17 cellular contexts compared by ENCODE assay signal in the genomic region with DNA sequence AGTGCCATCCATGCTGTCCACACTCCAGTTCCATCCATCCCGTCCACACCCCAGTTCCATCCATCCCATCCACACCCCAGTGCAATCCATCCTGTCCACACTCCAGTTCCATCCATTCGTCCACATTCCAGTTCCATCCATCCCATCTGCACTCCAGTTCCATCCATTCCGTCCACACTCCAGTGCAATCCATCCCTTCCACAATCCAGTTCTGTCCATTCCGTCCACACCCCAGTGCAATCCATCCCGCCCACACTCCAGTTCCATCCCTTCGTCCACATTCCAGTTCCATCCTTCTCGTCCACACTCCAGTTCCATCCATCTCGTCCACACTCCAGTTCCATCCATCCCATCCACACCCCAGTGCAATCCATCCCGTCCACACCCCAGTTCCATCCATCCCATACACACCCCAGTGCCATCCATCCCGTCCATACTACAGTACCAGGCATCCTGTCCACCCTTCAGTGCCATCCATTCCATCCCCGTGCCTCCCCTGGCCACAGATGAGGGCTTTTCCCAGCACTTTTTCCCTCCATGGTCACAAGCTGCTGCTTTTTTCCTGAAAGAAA.
DNase-seq lines count a peak whose midpoint lies in the region; ATAC-seq, FAIRE-seq and TF ChIP-seq lines count a peak whose summit lies in the region.
"Had no signal": no experiment of that assay in that cellular context is flagged by ENCODE, and none has a peak within 500 bp of the region (broad histone marks: within the 10 kb centered on the region; RNA-seq: fewer than 3 reads in every experiment).

No MANE protein-coding gene starts in this region.

- H3K79me2 ChIP-seq in HepG2 (ENCODE audit: insufficient read depth, low read length) = no peaks in the 10 kb centered on the region
- no peaks in the 10 kb centered on the region for H3K79me2 ChIP-seq in H1 (ENCODE audit: control insufficient read depth in 1 of 2, insufficient read depth in 2 of 2, low read length in 2 of 2)

- TF ChIP-seq CTCF in HepG2 (CRISPR knock-in tag; IDR thresholded peaks at IDR 0.05) (no peak), right lobe of liver (IDR thresholded peaks at IDR 0.05) (no peak), H1 (IDR thresholded peaks at IDR 0.05; ENCODE audit: control extremely low read depth in 1 of 3, insufficient read depth in 1 of 3, low read depth in 1 of 3, low read length in 3 of 3) (no peak)

- H4K8ac ChIP-seq in H1 (ENCODE audit: extremely low read depth, insufficient read depth, low read length) (no peak overlapping the region; the same call in 1 of the 2 replicates), neuronal stem cell (ENCODE audit: low read depth, low read length) (no peak overlapping the region)

- H3K27ac ChIP-seq in HepG2 (ENCODE audit: extremely low read length, insufficient read depth, low read length) (no peak overlapping the region), right lobe of liver (no peak overlapping the region), H1 (ENCODE audit: low read depth, low read length) (no peak overlapping the region), neuronal stem cell (replicated peaks; ENCODE audit: low read length) (no peak overlapping the region), aorta (ENCODE audit: low read depth in 1 of 2, low read length in 2 of 2) (no peak overlapping the region)
- H3K27ac ChIP-seq: HL-60 had no signal

- H3K4me3 ChIP-seq in HepG2 (replicated peaks in 1 of 3; ENCODE audit: insufficient read depth in 1 of 3, low read depth in 2 of 3, low read length in 3 of 3) = no peak overlapping the region
- no peak overlapping the region for H3K4me3 ChIP-seq in right lobe of liver
- H3K4me3 ChIP-seq in H1 (ENCODE audit: extremely low read depth in 1 of 4, insufficient read depth in 2 of 4, low read depth in 3 of 4, low read length in 4 of 4) = no peak overlapping the region
- peak overlapping the region in 1 of 2 donors; percentile 35 for H3K4me3 ChIP-seq in neuronal stem cell (ENCODE audit: low read length in 2 of 2)
- no peak overlapping the region for H3K4me3 ChIP-seq in aorta (ENCODE audit: low read length in 2 of 2)
- H3K4me3 ChIP-seq: GM12878, HAP-1 had no signal

- H3K18ac ChIP-seq in H1 (ENCODE audit: extremely low read depth, low read length) (no peak overlapping the region), neuronal stem cell (ENCODE audit: low read length) (no peak overlapping the region)

- 0 out of 2 replicates have a peak overlapping the region, but pooled peaks have one; percentile 72 for H2BK15ac ChIP-seq in H1 (ENCODE audit: low read length)
- H2BK15ac ChIP-seq in neuronal stem cell (ENCODE audit: low read length) = no peak overlapping the region

- no peak for TF ChIP-seq RAD21 in HepG2 (CRISPR knock-in tag; IDR thresholded peaks at IDR 0.05)
- no peak for TF ChIP-seq RAD21 in H1 (IDR thresholded peaks at IDR 0.05 in 1 of 2, conservative IDR thresholded peaks at IDR 0.05 in 1 of 2; ENCODE audit: low read depth in 2 of 2, low read length in 2 of 2)

- TF ChIP-seq EP300 in HepG2 (IDR thresholded peaks at IDR 0.05; ENCODE audit: low read depth in 2 of 2, low read length in 2 of 2) = no peak
- TF ChIP-seq EP300 in HepG2 (CRISPR knock-in tag; IDR thresholded peaks at IDR 0.05; ENCODE audit: borderline replicate concordance) = no peak
- TF ChIP-seq EP300 in H1 (IDR thresholded peaks at IDR 0.05; ENCODE audit: borderline replicate concordance in 1 of 2, low read depth in 2 of 2, low read length in 2 of 2) = no peak

- CTCF ChIA-PET in HepG2 (lab: Yijun Ruan, JAX; ENCODE audit: low intra/inter-chr PET ratio, low total read pairs) (no interaction called here), H1 (lab: Charles Lee; ENCODE audit: partially characterized antibody) (no interaction called here)

- DNase-seq in HepG2 (ENCODE audit: low spot score) (no peak), right lobe of liver (no peak), H1 (ENCODE audit: low read depth in 1 of 2, low spot score in 2 of 2) (no peak), neuronal stem cell (ENCODE audit: low spot score) (no peak), aorta (no peak)
- DNase-seq: C1 segment of cervical spinal cord; CD4-positive, alpha-beta T cell; DMS79; GOT3; HFFc6 had no signal

- H3K27me3 ChIP-seq in HepG2 (ENCODE audit: control insufficient read depth in 1 of 2, insufficient read depth in 2 of 2, low read length in 2 of 2) (peaks cover 0 to 13% of the 10 kb centered on the region in 2 experiments; a peak in 3 of 5 replicates), right lobe of liver (no peaks in the 10 kb centered on the region), H1 (replicated peaks in 1 of 4; ENCODE audit: control insufficient read depth in 3 of 4, extremely low read depth in 1 of 4, insufficient read depth in 3 of 4, low read length in 3 of 4) (no peaks in the 10 kb centered on the region), neuronal stem cell (ENCODE audit: control insufficient read depth in 3 of 3, insufficient read depth in 3 of 3, low read depth in 1 of 3, low read length in 3 of 3) (no peaks in the 10 kb centered on the region), aorta (ENCODE audit: control insufficient read depth in 1 of 2, insufficient read depth in 2 of 2, low read length in 1 of 2) (no peaks in the 10 kb centered on the region)

- H2AFZ ChIP-seq in HepG2 (ENCODE audit: low read length) (no peak overlapping the region), H1 (ENCODE audit: low read length) (no peak overlapping the region), neuronal stem cell (ENCODE audit: low read length) (no peak overlapping the region)

- FAIRE-seq in HepG2 (lab: Jason Lieb, UNC) = no peak
- no peak for FAIRE-seq in H1 (lab: Jason Lieb, UNC)
- FAIRE-seq: A204.1, GM12878, GM18507 had no signal

- H3K36me3 ChIP-seq in HepG2 (replicated peaks in 1 of 2; ENCODE audit: control insufficient read depth in 1 of 2, insufficient read depth in 2 of 2, low read length in 2 of 2) (no peaks in the 10 kb centered on the region), right lobe of liver (no peaks in the 10 kb centered on the region), H1 (ENCODE audit: control insufficient read depth in 2 of 4, insufficient read depth in 4 of 4, low read length in 3 of 4) (no peaks in the 10 kb centered on the region), neuronal stem cell (replicated peaks in 1 of 2; ENCODE audit: control insufficient read depth in 2 of 2, insufficient read depth in 2 of 2, low read length in 2 of 2) (no peaks in the 10 kb centered on the region), aorta (ENCODE audit: control insufficient read depth in 1 of 2, insufficient read depth in 2 of 2, low read length in 1 of 2) (no peaks in the 10 kb centered on the region)
- H3K36me3 ChIP-seq: HAP-1 had no signal

- H4K5ac ChIP-seq in H1 (ENCODE audit: insufficient read length, low read depth, low read length) = no peak overlapping the region

- in situ Hi-C loops in HepG2 (cut with HindIII; ENCODE audit: extremely low pct_ligation_motif_present, low pct_unique_long_range_greater_than_20kb) = no loop called here

- H3K23ac ChIP-seq in H1 (ENCODE audit: insufficient read length) (no peak overlapping the region), neuronal stem cell (ENCODE audit: low read depth, low read length, poor library complexity) (no peak overlapping the region)

- H3K14ac ChIP-seq in H1 (ENCODE audit: insufficient read length) = no peak overlapping the region
- peak overlapping the region; percentile 39 for H3K14ac ChIP-seq in neuronal stem cell (ENCODE audit: low read length)

- peaks cover 4% of the 10 kb centered on the region for H3K23me2 ChIP-seq in H1 (ENCODE audit: low read depth, low read length)

- H4K20me1 ChIP-seq in HepG2 (ENCODE audit: insufficient read depth, low read length) (no peaks in the 10 kb centered on the region), H1 (replicated peaks in 1 of 2; ENCODE audit: control insufficient read depth in 1 of 2, insufficient read depth in 2 of 2, low read length in 2 of 2) (peaks cover 0 to 4% of the 10 kb centered on the region in 2 experiments)

- H3K4me1 ChIP-seq in HepG2 (ENCODE audit: insufficient read depth, low read length) (peaks cover 18% of the 10 kb centered on the region), right lobe of liver (peaks cover 0 to 7% (median 0%) of the 10 kb centered on the region in 4 donors), H1 (replicated peaks in 1 of 4; ENCODE audit: control insufficient read depth in 3 of 4, insufficient read depth in 4 of 4, low read length in 3 of 4) (peaks cover 0 to 11% (median 7%) of the 10 kb centered on the region in 4 experiments; a peak in 6 of 7 replicates), neuronal stem cell (ENCODE audit: control insufficient read depth in 2 of 2, insufficient read depth in 1 of 2, low read depth in 1 of 2, low read length in 2 of 2) (peaks cover 0 to 10% of the 10 kb centered on the region in 2 donors), aorta (ENCODE audit: control insufficient read depth in 1 of 2, insufficient read depth in 2 of 2, low read length in 2 of 2) (peaks cover 0 to 8% of the 10 kb centered on the region in 2 donors)
- H3K4me1 ChIP-seq: HAP-1 had no signal

- 3% methylated on average over 11 of the region's 11 CpGs for WGBS in HepG2 (ENCODE audit: low lambda C conversion rate)
- 56% methylated on average over 11 of the region's 11 CpGs for WGBS in right lobe of liver (ENCODE audit: insufficient coverage, low coverage, low lambda C conversion rate, missing lambda C conversion rate)
- WGBS in H1 (ENCODE audit: extremely low coverage in 1 of 2, insufficient coverage in 1 of 2, insufficient read length in 1 of 2, insufficient replicate concordance in 2 of 2, low coverage in 1 of 2, low lambda C conversion rate in 2 of 2, missing lambda C conversion rate in 1 of 2), 2 experiments = 97% methylated on average over 11 of the region's 11 CpGs; no CpG with 5 or more reads in 1 of the 2 experiments
- WGBS in neuronal stem cell (ENCODE audit: extremely low coverage in 2 of 2, insufficient read length in 2 of 2, insufficient replicate concordance in 1 of 2), 2 donors = no CpG with 5 or more reads among the region's 11 CpGs
- 76 to 80% methylated on average over 11 of the region's 11 CpGs for WGBS in aorta, 2 donors

- H3K9ac ChIP-seq in HepG2 (ENCODE audit: insufficient read depth, low read depth, low read length) (no peak overlapping the region), H1 (replicated peaks in 1 of 4; ENCODE audit: extremely low read depth in 1 of 4, low read depth in 3 of 4, low read length in 3 of 4) (no peak overlapping the region), neuronal stem cell (ENCODE audit: low read depth, low read length, poor library complexity) (peak overlapping the region; percentile 75)

- H3K4ac ChIP-seq in H1 (replicated peaks; ENCODE audit: insufficient read length, low read depth, low read length) (no peak overlapping the region), neuronal stem cell (ENCODE audit: low read length) (no peak overlapping the region)

- intact Hi-C loops in HepG2 (cut with micrococcal nuclease; ENCODE audit: unreplicated experiment) (no loop called here), right lobe of liver (cut with DNase I) (no loop called here), aorta (cut with DNase I) (no loop called here)

- H2BK120ac ChIP-seq in H1 (replicated peaks; ENCODE audit: low read depth, low read length) (no peak overlapping the region), neuronal stem cell (ENCODE audit: low read depth, low read length) (no peak overlapping the region)

- POLR2A ChIA-PET in HepG2 (lab: Yijun Ruan, JAX) (no interaction called here), H1 (lab: Charles Lee; ENCODE audit: partially characterized antibody) (no interaction called here)

- H2BK5ac ChIP-seq in H1 (ENCODE audit: low read depth, low read length) (no peak overlapping the region), neuronal stem cell (ENCODE audit: low read length) (no peak overlapping the region)

- no peak for ATAC-seq in HepG2
- ATAC-seq in right lobe of liver = no peak
- ATAC-seq in aorta (ENCODE audit: low FRiP score) = no peak
- ATAC-seq in GM18867 (IDR thresholded peaks at IDR 0.05; ENCODE audit: unreplicated experiment) = no peak
- no peak for ATAC-seq in GM21786 (IDR thresholded peaks at IDR 0.05; ENCODE audit: unreplicated experiment)
- ATAC-seq: GM12878 had no signal

- no peak overlapping the region for H3K56ac ChIP-seq in H1 (replicated peaks; ENCODE audit: insufficient read length, low read depth, low read length)

- H4K91ac ChIP-seq in H1 (replicated peaks; ENCODE audit: insufficient read length, low read length) (no peak overlapping the region), neuronal stem cell (ENCODE audit: low read depth, low read length, poor library complexity) (no peak overlapping the region)

- TF ChIP-seq POLR2A in HepG2 (IDR thresholded peaks at IDR 0.05; ENCODE audit: insufficient read depth in 1 of 2, low read depth in 2 of 2, low read length in 2 of 2) = no peak
- no peak for TF ChIP-seq POLR2A in right lobe of liver (IDR thresholded peaks at IDR 0.05)
- TF ChIP-seq POLR2A in H1 (IDR thresholded peaks at IDR 0.05; ENCODE audit: control extremely low read depth in 1 of 2, low read depth in 2 of 2, low read length in 2 of 2) = no peak

- H2BK12ac ChIP-seq in H1 (ENCODE audit: low read depth, low read length) = peak overlapping the region; percentile 90; the same call in 1 of the 2 replicates
- peak overlapping the region; percentile 47 for H2BK12ac ChIP-seq in neuronal stem cell (ENCODE audit: low read length)

- H2AK5ac ChIP-seq in H1 (ENCODE audit: low read depth, low read length) (0 out of 2 replicates have a peak overlapping the region, but pooled peaks have one; percentile 65), neuronal stem cell (ENCODE audit: low read depth, low read length) (no peak overlapping the region)

- BruUV-seq in HepG2 (replicated peaks; lab: Mats Ljungman, UMichigan) = no TSS peak

- no peak overlapping the region for H2BK20ac ChIP-seq in H1 (ENCODE audit: low read length)

- no peaks in the 10 kb centered on the region for H3K79me1 ChIP-seq in H1 (ENCODE audit: low read depth, low read length)
- no peaks in the 10 kb centered on the region for H3K79me1 ChIP-seq in neuronal stem cell (ENCODE audit: low read depth, low read length)

- no peaks in the 10 kb centered on the region for H3K9me3 ChIP-seq in HepG2 (ENCODE audit: low read length)
- no peaks in the 10 kb centered on the region for H3K9me3 ChIP-seq in right lobe of liver
- no peaks in the 10 kb centered on the region for H3K9me3 ChIP-seq in H1 (ENCODE audit: insufficient read depth in 2 of 2, low read depth in 1 of 2, low read length in 1 of 2)
- H3K9me3 ChIP-seq in neuronal stem cell (replicated peaks in 1 of 2; ENCODE audit: control insufficient read depth in 2 of 2, insufficient read depth in 1 of 2, low read depth in 1 of 2, low read length in 2 of 2) = no peaks in the 10 kb centered on the region
- H3K9me3 ChIP-seq in aorta (ENCODE audit: control insufficient read depth, low read length) = no peaks in the 10 kb centered on the region
- H3K9me3 ChIP-seq: HAP-1 had no signal

- no peak overlapping the region for H3K4me2 ChIP-seq in HepG2 (ENCODE audit: low read depth, low read length)
- no peak overlapping the region for H3K4me2 ChIP-seq in H1 (ENCODE audit: insufficient read depth in 1 of 2, low read depth in 2 of 2, low read length in 2 of 2)
- no peak overlapping the region for H3K4me2 ChIP-seq in neuronal stem cell (ENCODE audit: insufficient read depth, low read length, poor library complexity, severe bottlenecking)
